In the genomic region with DNA sequence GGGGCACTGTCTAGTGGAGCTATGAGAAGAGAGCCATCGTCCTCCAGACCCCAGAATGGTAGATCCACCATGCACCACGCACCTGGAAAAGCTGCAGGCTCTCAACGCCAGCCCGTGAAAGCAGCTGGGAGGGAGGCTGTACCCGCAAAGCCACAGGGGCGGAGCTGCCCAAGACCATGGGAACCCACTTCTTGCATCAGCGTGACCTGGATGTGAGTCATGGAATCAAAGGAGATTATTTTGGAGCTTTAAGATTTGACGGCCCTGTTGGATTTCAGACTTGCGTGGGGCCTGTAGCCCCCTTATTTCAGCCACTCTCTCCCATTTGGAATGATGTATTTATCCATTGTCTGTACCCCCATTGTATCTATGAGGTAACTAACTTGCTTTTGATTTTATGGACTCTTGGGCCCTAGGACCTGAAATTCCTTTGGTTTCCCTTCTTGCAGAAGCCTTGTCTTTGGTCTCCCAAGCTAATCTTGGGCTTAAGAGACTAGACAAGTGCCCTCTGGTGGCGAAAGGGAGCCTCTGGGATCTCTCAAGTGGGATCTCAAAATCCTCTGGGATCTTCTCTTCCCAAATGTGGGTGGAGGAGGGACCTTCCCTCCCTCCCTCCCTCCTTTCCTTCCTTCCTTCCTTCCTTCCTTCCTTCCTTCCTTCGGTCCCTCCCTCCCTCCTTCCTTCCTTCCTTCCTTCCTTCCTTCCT, we compare ENCODE assay signal across 8 cellular contexts. TPM values are rescaled to one million over a fixed set of nuclear protein-coding genes. Genes with fewer than 3 reads are reported as not detected.
DNase-seq lines count a peak whose midpoint lies in the region; ATAC-seq, FAIRE-seq and TF ChIP-seq lines count a peak whose summit lies in the region.

No MANE protein-coding gene starts in this region.

- H3K4me3 ChIP-seq in DND-41 (ENCODE audit: low read depth in 1 of 2, low read length in 2 of 2) (no peak overlapping the region), aorta (ENCODE audit: low read length in 2 of 2) (no peak overlapping the region)
- no peak overlapping the region for H3K4me3 ChIP-seq in effector memory CD4-positive, alpha-beta T cell (ENCODE audit: insufficient read depth, low read depth, low read length, poor library complexity, severe bottlenecking)

- H3K36me3 ChIP-seq in DND-41 (ENCODE audit: insufficient read depth, low read length) (no peaks in the 10 kb centered on the region), aorta (ENCODE audit: control insufficient read depth in 1 of 2, insufficient read depth in 2 of 2, low read length in 1 of 2) (no peaks in the 10 kb centered on the region)
- no peaks in the 10 kb centered on the region for H3K36me3 ChIP-seq in effector memory CD4-positive, alpha-beta T cell (ENCODE audit: control insufficient read depth, insufficient read depth, low read length)

- FAIRE-seq in HTR-8/SVneo (lab: Jason Lieb, UNC), result no peak

- H3K9me3 ChIP-seq in DND-41 (ENCODE audit: insufficient read depth, low read length, severe bottlenecking) (no peaks in the 10 kb centered on the region), aorta (ENCODE audit: control insufficient read depth, low read length) (no peaks in the 10 kb centered on the region)
- no peaks in the 10 kb centered on the region for H3K9me3 ChIP-seq in effector memory CD4-positive, alpha-beta T cell (ENCODE audit: control insufficient read depth, low read length)

- H4K20me1 ChIP-seq in DND-41 (ENCODE audit: insufficient read depth, low read length), result no peaks in the 10 kb centered on the region

- intact Hi-C loops in aorta (cut with DNase I), result no loop called here

- H3K27ac ChIP-seq in DND-41 (ENCODE audit: low read length) (no peak overlapping the region), VCaP (no peak overlapping the region), aorta (ENCODE audit: low read depth in 1 of 2, low read length in 2 of 2) (no peak overlapping the region)
- H3K27ac ChIP-seq in effector memory CD4-positive, alpha-beta T cell (ENCODE audit: insufficient read depth, low read length, poor library complexity, severe bottlenecking), result no peak overlapping the region

- TF ChIP-seq CTCF in DND-41 (IDR thresholded peaks at IDR 0.05; ENCODE audit: borderline replicate concordance, extremely low read depth, low read length, poor library complexity, severe bottlenecking) (peak; percentile 57), VCaP (conservative IDR thresholded peaks at IDR 0.05) (peak; percentile 62)

- DNase-seq in DND-41 (peak; percentile 25), HTR-8/SVneo (ENCODE audit: insufficient read length, low spot score) (peak; percentile 68), iPS-NIHi7 (ENCODE audit: extremely low spot score) (peak; percentile 89), aorta (no peak), kidney glomerular epithelial cell (lab: John Stamatoyannopoulos, UW) (no peak), activated gamma-delta T cell (lab: John Stamatoyannopoulos, UW) (no peak)
- no peak for DNase-seq in effector memory CD4-positive, alpha-beta T cell

- WGBS in aorta, 2 donors, result 74 to 78% methylated on average over 11 of the region's 11 CpGs

- H3K27me3 ChIP-seq in DND-41 (ENCODE audit: insufficient read depth, low read length, poor library complexity) (no peaks in the 10 kb centered on the region), aorta (ENCODE audit: control insufficient read depth in 1 of 2, insufficient read depth in 2 of 2, low read length in 1 of 2) (no peaks in the 10 kb centered on the region)
- no peaks in the 10 kb centered on the region for H3K27me3 ChIP-seq in effector memory CD4-positive, alpha-beta T cell (replicated peaks; ENCODE audit: control insufficient read depth, insufficient read depth, low read length, poor library complexity, severe bottlenecking)

- H3K4me1 ChIP-seq in DND-41 (ENCODE audit: insufficient read depth, low read length), result no peaks in the 10 kb centered on the region
- H3K4me1 ChIP-seq in effector memory CD4-positive, alpha-beta T cell (ENCODE audit: control insufficient read depth, insufficient read depth, low read length, poor library complexity, severe bottlenecking), result no peaks in the 10 kb centered on the region
- H3K4me1 ChIP-seq in aorta (ENCODE audit: control insufficient read depth in 1 of 2, insufficient read depth in 2 of 2, low read length in 2 of 2), result no peaks in the 10 kb centered on the region

- H3K9ac ChIP-seq in DND-41 (ENCODE audit: low read depth, low read length), result no peak overlapping the region

- no peaks in the 10 kb centered on the region for H3K79me2 ChIP-seq in DND-41 (ENCODE audit: insufficient read depth, low read length)

- H3K4me2 ChIP-seq in DND-41 (ENCODE audit: insufficient read depth, low read length), result no peak overlapping the region

- H2AFZ ChIP-seq in DND-41 (ENCODE audit: low read depth, low read length), result no peak overlapping the region

- no peak for ATAC-seq in DND-41 (ENCODE audit: insufficient read depth, low read depth)
- ATAC-seq in aorta (ENCODE audit: low FRiP score), result no peak

RNA-seq across cellular contexts. Expression of gene HAPSTR1, which starts 58.2 kb away (rescaled TPM):
- total RNA-seq in aorta, result 10 to 100 TPM; 65.4 to 67.5 TPM
- 10 to 100 TPM; 14.0 to 19.2 TPM for polyA plus RNA-seq in aorta

Comparison
In these comparisons a context has a peak if more than half of its experiments do, and no peak if none do; other contexts are left out.
1. DNase-seq: peak in DND-41 (single experiment), HTR-8/SVneo (single experiment) and iPS-NIHi7 (single experiment); none in effector memory CD4-positive, alpha-beta T cell (0 of 3), aorta (0 of 2), kidney glomerular epithelial cell (single experiment) and activated gamma-delta T cell (single experiment).